ENCODE assay signal across 8 cellular contexts in genomic region chr12:108633534-108634224, GRCh38. TPM values are rescaled to one million over a fixed set of nuclear protein-coding genes. Genes with fewer than 3 reads are reported as not detected.
DNase-seq lines count a peak whose midpoint lies in the region; ATAC-seq and TF ChIP-seq lines count a peak whose summit lies in the region.

SELPLG (minus strand) TSS chr12:108633894; CDS start chr12:108624307, 9,587 bp downstream.

- H3K27me3 ChIP-seq in OCI-LY3 (ENCODE audit: low read depth, low read length): peaks cover under 1% of the 10 kb centered on the region; the same call in 1 of the 2 replicates
- no peaks in the 10 kb centered on the region for H3K27me3 ChIP-seq in WERI-Rb-1 (ENCODE audit: insufficient read depth, low read depth, severe bottlenecking)

- H3K4me1 ChIP-seq in OCI-LY3 (ENCODE audit: low read length): peaks cover 87% of the 10 kb centered on the region

- no peaks in the 10 kb centered on the region for H4K20me1 ChIP-seq in OCI-LY3 (ENCODE audit: insufficient read depth, low read length)

- no peak for TF ChIP-seq POLR2A in lower leg skin (IDR thresholded peaks at IDR 0.05)

- WGBS in lower leg skin, 2 donors: 63 to 68% methylated on average over 10 to 13 of the region's 13 CpGs

- H3K79me2 ChIP-seq in OCI-LY3 (ENCODE audit: low read length): no peaks in the 10 kb centered on the region

- H3K36me3 ChIP-seq in OCI-LY3 (replicated peaks; ENCODE audit: low read depth, low read length) (no peaks in the 10 kb centered on the region), WERI-Rb-1 (no peaks in the 10 kb centered on the region)

- DNase-seq in activated T-helper 1 cell treated with anti-CD3 and anti-CD28 coated beads, Interleukin-2, amount 50 U/mL, for 16 hours (ENCODE audit: low read depth in 1 of 2, low spot score in 1 of 2): peak; percentile 68 to 76
- DNase-seq in lower leg skin (ENCODE audit: low spot score in 2 of 2) (peak; percentile 69 to 93), WERI-Rb-1 (no peak), NCI-H2171 treated with DMSO at 0.1 percent for 48 hours (lab: John Stamatoyannopoulos, UW) (no peak)
- peak; percentile 76 for DNase-seq in stimulated activated CD8-positive, alpha-beta memory T cell treated with anti-CD3 and anti-CD28 coated beads, Interleukin-4, amount 100 ng/mL, for 24 hours (ENCODE audit: low read depth)

- H2AFZ ChIP-seq in OCI-LY3 (ENCODE audit: low read depth, low read length): no peak within 1 kb of the TSS

- peak within 1 kb of the TSS; percentile 90 for H3K27ac ChIP-seq in OCI-LY3 (ENCODE audit: low read length)
- H3K27ac ChIP-seq in WERI-Rb-1: no peak within 1 kb of the TSS

- peak within 1 kb of the TSS; percentile 71 for H3K4me2 ChIP-seq in OCI-LY3 (ENCODE audit: low read length)

- no peaks in the 10 kb centered on the region for H3K9me3 ChIP-seq in OCI-LY3 (ENCODE audit: insufficient read depth, low read length)
- no peaks in the 10 kb centered on the region for H3K9me3 ChIP-seq in WERI-Rb-1 (ENCODE audit: severe bottlenecking)

- peak within 1 kb of the TSS; percentile 68 for H3K4me3 ChIP-seq in OCI-LY3 (ENCODE audit: low read length)
- H3K4me3 ChIP-seq in lower leg skin (ENCODE audit: low read depth, poor library complexity, severe bottlenecking): no peak within 1 kb of the TSS
- no peak within 1 kb of the TSS for H3K4me3 ChIP-seq in WERI-Rb-1 (ENCODE audit: low read depth, low read length)

- intact Hi-C loops in lower leg skin (cut with DNase I; ENCODE audit: low total_unique reads): no loop called here

- TF ChIP-seq CTCF in OCI-LY3 (IDR thresholded peaks at IDR 0.05; ENCODE audit: low read depth, low read length) (peak; percentile 24; the same call in 1 of the 2 replicates), lower leg skin (IDR thresholded peaks at IDR 0.05) (no peak), WERI-Rb-1 (IDR thresholded peaks at IDR 0.05; ENCODE audit: low read depth, low read length) (no peak)

- ATAC-seq in GM18498 (IDR thresholded peaks at IDR 0.05; ENCODE audit: unreplicated experiment) (peak; percentile 60), HG02840 (IDR thresholded peaks at IDR 0.05; ENCODE audit: low FRiP score, unreplicated experiment) (peak; percentile 51)

- peak within 1 kb of the TSS; percentile 63 for H3K9ac ChIP-seq in OCI-LY3 (ENCODE audit: low read length)

RNA-seq across cellular contexts. Expression of gene SELPLG, which starts in this region (rescaled TPM):
- total RNA-seq in lower leg skin: 1 to 10 TPM; 1.2 to 4.6 (median 3.0) TPM

Comparison
In these comparisons a context has a peak if more than half of its experiments do, and no peak if none do; other contexts are left out.
1. DNase-seq: peak in activated T-helper 1 cell treated with anti-CD3 and anti-CD28 coated beads, Interleukin-2, amount 50 U/mL, for 16 hours (2 of 2), lower leg skin (2 of 2) and stimulated activated CD8-positive, alpha-beta memory T cell treated with anti-CD3 and anti-CD28 coated beads, Interleukin-4, amount 100 ng/mL, for 24 hours (single experiment); none in WERI-Rb-1 (single experiment) and NCI-H2171 treated with DMSO at 0.1 percent for 48 hours (single experiment).